8 cellular contexts compared by ENCODE assay signal in genomic region chr5:142316051-142316450, GRCh38.
DNase-seq lines count a peak whose midpoint lies in the region; ATAC-seq and TF ChIP-seq lines count a peak whose summit lies in the region.

No MANE protein-coding gene starts in this region.

- no peak overlapping the region for H3K27ac ChIP-seq in parathyroid adenoma

- peaks cover 15% of the 10 kb centered on the region for H3K4me1 ChIP-seq in parathyroid adenoma

- no peaks in the 10 kb centered on the region for H3K9me3 ChIP-seq in parathyroid adenoma (ENCODE audit: control insufficient read depth, low read length)

- DNase-seq in NCI-H2107 (lab: John Stamatoyannopoulos, UW): peak; percentile 42
- DNase-seq in cardiac fibroblast (ENCODE audit: low read depth in 2 of 2): peak; percentile 73 to 74
- no peak for DNase-seq in GM13976 (ENCODE audit: low spot score)
- no peak for DNase-seq in MV-4-11 (lab: John Stamatoyannopoulos, UW)

- H3K4me3 ChIP-seq in cardiac fibroblast (replicated peaks in 1 of 2; ENCODE audit: low read depth in 2 of 2, low read length in 2 of 2) (no peak overlapping the region), parathyroid adenoma (ENCODE audit: low read depth, low read length) (no peak overlapping the region)

- H3K36me3 ChIP-seq in parathyroid adenoma (ENCODE audit: control insufficient read depth, insufficient read depth, low read length): no peaks in the 10 kb centered on the region

- ATAC-seq in GM18861 (IDR thresholded peaks at IDR 0.05; ENCODE audit: unreplicated experiment): peak; percentile 40
- no peak for ATAC-seq in GM19463 (IDR thresholded peaks at IDR 0.05; ENCODE audit: unreplicated experiment)
- ATAC-seq in GM19397 (IDR thresholded peaks at IDR 0.05; ENCODE audit: unreplicated experiment): no peak

- H2AFZ ChIP-seq in parathyroid adenoma: no peak overlapping the region

- no peak for TF ChIP-seq CTCF in cardiac fibroblast (IDR thresholded peaks at IDR 0.05; ENCODE audit: low read depth, low read length)
- TF ChIP-seq CTCF in parathyroid adenoma (IDR thresholded peaks at IDR 0.05): no peak
- TF ChIP-seq CTCF in GM13976 (IDR thresholded peaks at IDR 0.05; ENCODE audit: borderline replicate concordance, control extremely low read depth, extremely low read depth, insufficient read depth, missing control alignments): no peak

- peaks cover 18% of the 10 kb centered on the region for H3K79me2 ChIP-seq in parathyroid adenoma

- H3K4me2 ChIP-seq in parathyroid adenoma (ENCODE audit: low read length): peak overlapping the region; percentile 5

- in situ Hi-C loops in GM13976 (cut with MboI; ENCODE audit: low sequenced_read_pairs, unreplicated experiment): no loop called here

- no peaks in the 10 kb centered on the region for H3K27me3 ChIP-seq in parathyroid adenoma (ENCODE audit: control insufficient read depth, insufficient read depth, low read length)

- H3K9ac ChIP-seq in parathyroid adenoma: no peak overlapping the region

Comparison
In these comparisons a context has a peak if more than half of its experiments do, and no peak if none do; other contexts are left out.
1. DNase-seq: peak in NCI-H2107 (single experiment) and cardiac fibroblast (2 of 2); none in GM13976 (single experiment) and MV-4-11 (single experiment).